ENCODE assay signal across 17 cellular contexts in genomic region chr16:69935740-69936139, GRCh38. TPM values are rescaled to one million over a fixed set of nuclear protein-coding genes. Genes with fewer than 3 reads are reported as not detected.
A peak's percentile ranks its signal among the peaks of the same experiment; 100 is the strongest.
DNase-seq lines count a peak whose midpoint lies in the region; FAIRE-seq and TF ChIP-seq lines count a peak whose summit lies in the region.
"Had no signal": no experiment of that assay in that cellular context is flagged by ENCODE, and none has a peak within 500 bp of the region (broad histone marks: within the 10 kb centered on the region; RNA-seq: fewer than 3 reads in every experiment).

No MANE protein-coding gene starts in this region.

- H3K4me2 ChIP-seq in H1 (ENCODE audit: insufficient read depth in 1 of 2, low read depth in 2 of 2, low read length in 2 of 2) = no peak overlapping the region
- no peak overlapping the region for H3K4me2 ChIP-seq in osteoblast (ENCODE audit: insufficient read depth, low read length)
- H3K4me2 ChIP-seq: A549, GM23338 had no signal

- peaks cover 14 to 23% of the 10 kb centered on the region in 2 donors for H3K4me1 ChIP-seq in ascending aorta
- no peaks in the 10 kb centered on the region; a peak in 1 of 7 replicates for H3K4me1 ChIP-seq in H1 (replicated peaks in 1 of 4; ENCODE audit: control insufficient read depth in 3 of 4, insufficient read depth in 4 of 4, low read length in 3 of 4)
- no peaks in the 10 kb centered on the region for H3K4me1 ChIP-seq in osteoblast (ENCODE audit: insufficient read depth, low read length)
- H3K4me1 ChIP-seq in tibial artery = peaks cover 0 to 75% (median 25%) of the 10 kb centered on the region in 4 donors
- H3K4me1 ChIP-seq: A549, BE2C had no signal

- H3K9ac ChIP-seq in H1 (replicated peaks in 1 of 4; ENCODE audit: extremely low read depth in 1 of 4, low read depth in 3 of 4, low read length in 3 of 4) = no peak overlapping the region

- no peak for TF ChIP-seq EP300 in H1 (IDR thresholded peaks at IDR 0.05; ENCODE audit: borderline replicate concordance in 1 of 2, low read depth in 2 of 2, low read length in 2 of 2)

- H3K79me1 ChIP-seq in H1 (ENCODE audit: low read depth, low read length) = no peaks in the 10 kb centered on the region

- DNase-seq in ascending aorta (ENCODE audit: low spot score in 2 of 2) (no peak), H1 (ENCODE audit: low read depth in 1 of 2, low spot score in 2 of 2) (no peak), osteoblast (ENCODE audit: insufficient read length, low spot score, missing footprints) (peak; percentile 31), tibial artery (no peak), COR-L47 (lab: John Stamatoyannopoulos, UW) (no peak), germinal center (ENCODE audit: low spot score) (no peak), H4 (ENCODE audit: low spot score) (no peak), NCI-H1417 treated with DMSO at 0.1 percent for 48 hours (lab: John Stamatoyannopoulos, UW) (no peak)
- DNase-seq: BE2C, Calu3, DMS79 had no signal

- H4K91ac ChIP-seq in H1 (replicated peaks; ENCODE audit: insufficient read length, low read length) = no peak overlapping the region

- H2BK120ac ChIP-seq in H1 (replicated peaks; ENCODE audit: low read depth, low read length) = no peak overlapping the region

- TF ChIP-seq POLR2A in H1 (IDR thresholded peaks at IDR 0.05; ENCODE audit: control extremely low read depth in 1 of 2, low read depth in 2 of 2, low read length in 2 of 2) = no peak

- H2BK15ac ChIP-seq in H1 (ENCODE audit: low read length) = no peak overlapping the region

- no peak overlapping the region for H3K4ac ChIP-seq in H1 (replicated peaks; ENCODE audit: insufficient read length, low read depth, low read length)

- H3K79me2 ChIP-seq in H1 (ENCODE audit: control insufficient read depth in 1 of 2, insufficient read depth in 2 of 2, low read length in 2 of 2) = no peaks in the 10 kb centered on the region
- H3K79me2 ChIP-seq in osteoblast (ENCODE audit: insufficient read depth, low read length) = peaks cover 6% of the 10 kb centered on the region

- H3K9me3 ChIP-seq in ascending aorta = no peaks in the 10 kb centered on the region
- H3K9me3 ChIP-seq in H1 (ENCODE audit: insufficient read depth in 2 of 2, low read depth in 1 of 2, low read length in 1 of 2) = no peaks in the 10 kb centered on the region
- H3K9me3 ChIP-seq in osteoblast (ENCODE audit: low read depth, low read length) = no peaks in the 10 kb centered on the region
- H3K9me3 ChIP-seq in tibial artery = no peaks in the 10 kb centered on the region
- H3K9me3 ChIP-seq: A549, BE2C had no signal

- H3K36me3 ChIP-seq in ascending aorta (peaks cover 88 to 100% of the 10 kb centered on the region in 2 donors), H1 (ENCODE audit: control insufficient read depth in 2 of 4, insufficient read depth in 4 of 4, low read length in 3 of 4) (peaks cover 2 to 20% (median 10%) of the 10 kb centered on the region in 4 experiments; a peak in 5 of 8 replicates), osteoblast (ENCODE audit: insufficient read depth, low read length) (peaks cover 99% of the 10 kb centered on the region), tibial artery (peaks cover 98 to 100% (median 100%) of the 10 kb centered on the region in 3 donors)

- H2AK5ac ChIP-seq in H1 (ENCODE audit: low read depth, low read length) = no peak overlapping the region

- no peak overlapping the region for H3K56ac ChIP-seq in H1 (replicated peaks; ENCODE audit: insufficient read length, low read depth, low read length)

- H3K4me3 ChIP-seq in ascending aorta (peak overlapping the region in 1 of 2 donors; percentile 21), H1 (ENCODE audit: extremely low read depth in 1 of 4, insufficient read depth in 2 of 4, low read depth in 3 of 4, low read length in 4 of 4) (no peak overlapping the region), osteoblast (ENCODE audit: insufficient read depth, low read length) (no peak overlapping the region), tibial artery (no peak overlapping the region)
- H3K4me3 ChIP-seq: A549, GM23338, K562 had no signal

- CTCF ChIA-PET in H1 (lab: Charles Lee; ENCODE audit: partially characterized antibody) = interaction anchor here (0.6 to 4.8 kb wide), 7 partner anchors 8 to 488 kb away, joined by 3 to 27 read pairs (median 3); no protein-coding TSS in a partner anchor

- H4K8ac ChIP-seq in H1 (ENCODE audit: extremely low read depth, insufficient read depth, low read length) = 0 out of 2 replicates have a peak overlapping the region, but pooled peaks have one; percentile 57

- no peaks in the 10 kb centered on the region for H3K27me3 ChIP-seq in ascending aorta
- no peaks in the 10 kb centered on the region for H3K27me3 ChIP-seq in H1 (replicated peaks in 1 of 4; ENCODE audit: control insufficient read depth in 3 of 4, extremely low read depth in 1 of 4, insufficient read depth in 3 of 4, low read length in 3 of 4)
- H3K27me3 ChIP-seq in osteoblast (ENCODE audit: insufficient read depth, low read length) = no peaks in the 10 kb centered on the region
- no peaks in the 10 kb centered on the region for H3K27me3 ChIP-seq in tibial artery
- H3K27me3 ChIP-seq: BE2C had no signal

- no peak overlapping the region for H2BK12ac ChIP-seq in H1 (ENCODE audit: low read depth, low read length)

- no peak overlapping the region for H3K14ac ChIP-seq in H1 (ENCODE audit: insufficient read length)

- FAIRE-seq in H1 (lab: Jason Lieb, UNC) = no peak
- FAIRE-seq: A549, GM12891, K562 had no signal

- no peak overlapping the region for H3K23ac ChIP-seq in H1 (ENCODE audit: insufficient read length)

- no peak overlapping the region for H2BK5ac ChIP-seq in H1 (ENCODE audit: low read depth, low read length)

- WGBS in H1 (ENCODE audit: extremely low coverage in 1 of 2, insufficient coverage in 1 of 2, insufficient read length in 1 of 2, insufficient replicate concordance in 2 of 2, low coverage in 1 of 2, low lambda C conversion rate in 2 of 2, missing lambda C conversion rate in 1 of 2), 2 experiments = 89% methylated on average over 10 of the region's 10 CpGs; no CpG with 5 or more reads in 1 of the 2 experiments

- TF ChIP-seq CTCF in ascending aorta (IDR thresholded peaks at IDR 0.05) = peak in 1 of 3 experiments; percentile 3
- no peak for TF ChIP-seq CTCF in H1 (IDR thresholded peaks at IDR 0.05; ENCODE audit: control extremely low read depth in 1 of 3, insufficient read depth in 1 of 3, low read depth in 1 of 3, low read length in 3 of 3)
- TF ChIP-seq CTCF in osteoblast (IDR thresholded peaks at IDR 0.05; ENCODE audit: extremely low read depth, low read depth, low read length) = no peak
- no peak for TF ChIP-seq CTCF in tibial artery (IDR thresholded peaks at IDR 0.05)

- H3K23me2 ChIP-seq in H1 (ENCODE audit: low read depth, low read length) = no peaks in the 10 kb centered on the region

- POLR2A ChIA-PET in H1 (lab: Charles Lee; ENCODE audit: partially characterized antibody) = interaction anchor here (1.1 kb wide), 1 partner anchor 18 kb away, joined by 3 read pairs; no protein-coding TSS in a partner anchor

- H2BK20ac ChIP-seq in H1 (ENCODE audit: low read length) = no peak overlapping the region

- H3K27ac ChIP-seq in ascending aorta (peak overlapping the region; percentile 96 to 97), H1 (ENCODE audit: low read depth, low read length) (no peak overlapping the region), osteoblast (ENCODE audit: low read depth, low read length) (no peak overlapping the region), tibial artery (peak overlapping the region; percentile 96 to 97)
- H3K27ac ChIP-seq: A549, HL-60 had no signal

- intact Hi-C loops in ascending aorta (cut with DNase I) = no loop called here
- intact Hi-C loops in tibial artery (cut with DNase I; ENCODE audit: low total_unique reads) = no loop called here

- H4K20me1 ChIP-seq in H1 (replicated peaks in 1 of 2; ENCODE audit: control insufficient read depth in 1 of 2, insufficient read depth in 2 of 2, low read length in 2 of 2) (peaks cover 0 to 1% of the 10 kb centered on the region in 2 experiments), osteoblast (ENCODE audit: insufficient read depth, low read length) (peaks cover 19% of the 10 kb centered on the region)

- H2AFZ ChIP-seq in H1 (ENCODE audit: low read length) = no peak overlapping the region
- no peak overlapping the region for H2AFZ ChIP-seq in osteoblast (ENCODE audit: low read length)
- H2AFZ ChIP-seq: GM23338 had no signal

- H4K5ac ChIP-seq in H1 (ENCODE audit: insufficient read length, low read depth, low read length) = no peak overlapping the region

- TF ChIP-seq RAD21 in H1 (IDR thresholded peaks at IDR 0.05 in 1 of 2, conservative IDR thresholded peaks at IDR 0.05 in 1 of 2; ENCODE audit: low read depth in 2 of 2, low read length in 2 of 2) = no peak

- no peak overlapping the region for H3K18ac ChIP-seq in H1 (ENCODE audit: extremely low read depth, low read length)

TF ChIP-seq in H1, 55 proteins besides CTCF, POLR2A, EP300 and RAD21 (continues in another document):
- TF ChIP-seq KDM1A (IDR thresholded peaks at IDR 0.05; ENCODE audit: borderline replicate concordance, low read length) (no peak), PHF8 (conservative IDR thresholded peaks at IDR 0.05; ENCODE audit: low read depth, low read length) (no peak), SIX5 (IDR thresholded peaks at IDR 0.05; ENCODE audit: low read depth, low read length) (no peak), POU5F1 (IDR thresholded peaks at IDR 0.05; ENCODE audit: low read depth, low read length) (no peak), CREB1 (IDR thresholded peaks at IDR 0.05) (no peak), HDAC6 (IDR thresholded peaks at IDR 0.05; ENCODE audit: low read depth, low read length) (no peak), CHD1 (IDR thresholded peaks at IDR 0.05; ENCODE audit: low read depth, low read length) (no peak)

RNA-seq across cellular contexts. Expression of gene CLEC18A, which starts 15.4 kb away (rescaled TPM):
- total RNA-seq in ascending aorta (25.2 TPM), osteoblast (0.29 and 1.1 TPM in 2 replicates)
- total RNA-seq in H1 (2021; fragmentation: NEBNext Ultra II Directional; extraction: Animal tissue kit (Norgen Biotek cat#: 25700)) = 0.92 and 1.4 TPM in 2 replicates
- polyA plus RNA-seq in H1 (2011; rRNA removed) = 1.3 and 1.9 TPM in 2 replicates
- 1.5 TPM for polyA plus RNA-seq in H1 (2011; cell fraction: cytosol; rRNA removed)
- polyA plus RNA-seq in H1 (2011; cell fraction: nucleus; rRNA removed) = 7.4 TPM
- polyA plus RNA-seq in H1 (2012, experiment 1 of 2) = 0.80 to 1.1 TPM (median 0.95 TPM) in 4 replicates
- polyA plus RNA-seq in H1 (2012, experiment 2 of 2) = 0.87 TPM
- 0.57 TPM for polyA plus RNA-seq in H1 (2013, experiment 1 of 2)
- polyA plus RNA-seq in H1 (2013, experiment 2 of 2) = 0.48 TPM
- polyA minus RNA-seq in H1 (2011; rRNA and poly(A)+ RNA removed) = 0.59 and 3.2 TPM in 2 replicates
- 2.3 TPM for polyA minus RNA-seq in H1 (2011; cell fraction: cytosol; rRNA and poly(A)+ RNA removed)
- 2.3 TPM for polyA minus RNA-seq in H1 (2011; cell fraction: nucleus; rRNA and poly(A)+ RNA removed)
- 0.02 TPM in 1 of 2 replicates, not detected in the other for total RNA-seq in H4 (2014; rRNA removed; shearing (Covaris generic))
- polyA plus RNA-seq: AG04450 had no signal

Comparison
In these comparisons a context has a peak if more than half of its experiments do, and no peak if none do; other contexts are left out.
1. H3K27ac ChIP-seq: peak in ascending aorta (2 of 2) and tibial artery (2 of 2); none in H1 (single experiment) and osteoblast (single experiment).
2. RNA of gene CLEC18A, which starts 15.4 kb away (total RNA-seq): 25.2 TPM in ascending aorta (single experiment); 0.92 to 1.4 TPM in H1, 0.29 to 1.1 TPM in osteoblast and 0.02 TPM in H4; every median in the first group is over 10 times any median in the second.